In the genomic region with DNA sequence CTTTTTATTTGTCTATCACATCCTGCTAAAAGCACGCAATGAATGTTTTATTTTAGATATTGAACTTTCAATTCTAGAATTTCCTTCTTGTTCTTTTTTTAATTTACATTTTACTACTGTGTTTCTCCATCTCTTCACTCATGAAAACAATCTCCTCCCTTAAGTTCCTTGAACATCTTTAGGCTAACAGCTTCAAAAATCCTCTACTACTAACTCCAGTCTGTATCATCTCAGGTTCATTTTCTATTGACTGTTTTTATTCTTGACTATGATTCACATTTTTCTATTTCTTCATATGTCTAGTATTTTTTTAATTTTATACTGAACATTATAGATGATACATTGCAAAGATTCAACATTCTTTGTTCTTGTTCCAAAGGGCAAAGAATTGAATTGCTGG, we compare ENCODE assay signal across 33 cellular contexts.
"Had no signal": no experiment of that assay in that cellular context is flagged by ENCODE, and none has a peak within 500 bp of the region (broad histone marks: within the 10 kb centered on the region; RNA-seq: fewer than 3 reads in every experiment).

No MANE protein-coding gene starts in this region.

- H3K27me3 ChIP-seq: ascending aorta, cardiac muscle cell had no signal

- H3K27ac Mint-ChIP-seq: activated CD4-positive, alpha-beta memory T cell treated with anti-CD3 and anti-CD28 coated beads, Interleukin-2, amount 10 ng/mL, durations not matched to agents 7 days and 5 days; activated CD4-positive, alpha-beta T cell treated with anti-CD3 and anti-CD28 coated beads for 36 hours; activated CD4-positive, alpha-beta T cell treated with anti-CD3 and anti-CD28 coated beads, Interleukin-2, amount 10 ng/mL, durations not matched to agents 7 days and 5 days; activated CD8-positive, alpha-beta memory T cell treated with anti-CD3 and anti-CD28 coated beads, Interleukin-2, amount 10 ng/mL, durations not matched to agents 7 days and 5 days; activated CD8-positive, alpha-beta T cell treated with anti-CD3 and anti-CD28 coated beads, Interleukin-2, amount 10 ng/mL, durations not matched to agents 7 days and 5 days; activated naive CD4-positive, alpha-beta T cell treated with anti-CD3 and anti-CD28 coated beads, Interleukin-2, amount 50 U/mL, for 72 hours; activated naive CD8-positive, alpha-beta T cell treated with anti-CD3 and anti-CD28 coated beads for 36 hours; activated T-cell treated with anti-CD3 and anti-CD28 coated beads, Interleukin-2, amount 50 U/mL, for 24 hours; activated T-helper 2 cell treated with anti-CD3 and anti-CD28 coated beads, Interferon-gamma antibody, Interleukin-2, Interleukin-4, amounts not matched to agents 10 μg/mL and 5 μg/mL and 100 μg/mL, durations not matched to agents 14 hours and 24 hours and 36 hours; brain; T-cell; T-helper 17 cell; WTC11 had no signal

- H3K36me3 ChIP-seq: ascending aorta, cardiac muscle cell had no signal

- H3K4me1 Mint-ChIP-seq: activated CD4-positive, alpha-beta memory T cell treated with anti-CD3 and anti-CD28 coated beads, Interleukin-2, amount 10 ng/mL, durations not matched to agents 7 days and 5 days; activated CD4-positive, alpha-beta T cell treated with anti-CD3 and anti-CD28 coated beads for 36 hours; activated CD4-positive, alpha-beta T cell treated with anti-CD3 and anti-CD28 coated beads, Interleukin-2, amount 10 ng/mL, durations not matched to agents 7 days and 5 days; activated CD8-positive, alpha-beta memory T cell treated with anti-CD3 and anti-CD28 coated beads, Interleukin-2, amount 10 ng/mL, durations not matched to agents 7 days and 5 days; activated naive CD8-positive, alpha-beta T cell treated with anti-CD3 and anti-CD28 coated beads for 36 hours; brain; central memory CD8-positive, alpha-beta T cell; T-cell; T-helper 17 cell; WTC11 had no signal

- H3K27ac ChIP-seq: ascending aorta, cardiac muscle cell, VCaP had no signal

- ATAC-seq: activated CD4-positive, alpha-beta T cell treated with anti-CD3 and anti-CD28 coated beads for 36 hours; activated CD4-positive, CD25-positive, alpha-beta regulatory T cell treated with anti-CD3 and anti-CD28 coated beads, Interleukin-2, amount 50 U/mL, for 24 hours; activated CD8-positive, alpha-beta memory T cell treated with anti-CD3 and anti-CD28 coated beads, Interleukin-2, amount 10 ng/mL, durations not matched to agents 7 days and 5 days; activated CD8-positive, alpha-beta T cell treated with anti-CD3 and anti-CD28 coated beads, Interleukin-2, amount 10 ng/mL, durations not matched to agents 7 days and 5 days; activated naive CD4-positive, alpha-beta T cell treated with anti-CD3 and anti-CD28 coated beads, Interleukin-2, amount 50 U/mL, for 72 hours; T-cell; T-helper 17 cell; WTC11 had no signal

- H3K36me3 Mint-ChIP-seq: brain had no signal

- DNase-seq: activated CD4-positive, alpha-beta memory T cell treated with anti-CD3 and anti-CD28 coated beads, Interleukin-2, amount 10 ng/mL, durations not matched to agents 7 days and 5 days; activated CD4-positive, alpha-beta T cell treated with anti-CD3 and anti-CD28 coated beads for 1 hour; activated CD4-positive, alpha-beta T cell treated with anti-CD3 and anti-CD28 coated beads for 36 hours; activated CD4-positive, alpha-beta T cell treated with anti-CD3 and anti-CD28 coated beads for 48 hours; activated CD4-positive, alpha-beta T cell treated with anti-CD3 and anti-CD28 coated beads, Interleukin-2, amount 10 ng/mL, durations not matched to agents 7 days and 5 days; activated CD4-positive, alpha-beta T cell treated with anti-CD3 and anti-CD28 coated beads, Interleukin-2, amount 50 U/mL, for 48 hours; activated CD4-positive, CD25-positive, alpha-beta regulatory T cell; activated CD8-positive, alpha-beta memory T cell treated with anti-CD3 and anti-CD28 coated beads for 24 hours; activated CD8-positive, alpha-beta memory T cell treated with anti-CD3 and anti-CD28 coated beads, Interleukin-2, amount 10 ng/mL, durations not matched to agents 7 days and 5 days; activated CD8-positive, alpha-beta memory T cell treated with anti-CD3 and anti-CD28 coated beads, Interleukin-2, amount 50 U/mL, for 48 hours; activated CD8-positive, alpha-beta T cell treated with anti-CD3 and anti-CD28 coated beads, Interleukin-2, amount 10 ng/mL, durations not matched to agents 7 days and 5 days; activated effector memory CD4-positive, alpha-beta T cell treated with Interleukin-2 at 50 U/mL for 16 hours; activated gamma-delta T cell; activated naive CD4-positive, alpha-beta T cell treated with anti-CD3 and anti-CD28 coated beads, Interleukin-2, amount 50 U/mL, for 16 hours; activated naive CD4-positive, alpha-beta T cell treated with Interleukin-2 at 50 U/mL for 16 hours; activated naive CD8-positive, alpha-beta T cell treated with anti-CD3 and anti-CD28 coated beads for 36 hours; activated T-cell treated with anti-CD3 and anti-CD28 coated beads, Interleukin-2, amount 50 U/mL, for 24 hours; activated T-cell treated with anti-CD3 and anti-CD28 coated beads, Interleukin-2, amount 50 U/mL, for 48 hours; amygdala; anterior cingulate cortex; caudate nucleus; cerebellar nuclear complex; T-cell; T-helper 17 cell had no signal

- H3K4me3 ChIP-seq: ascending aorta, cardiac muscle cell had no signal

- H3K27me3 Mint-ChIP-seq: activated CD4-positive, alpha-beta T cell treated with anti-CD3 and anti-CD28 coated beads for 36 hours; activated naive CD8-positive, alpha-beta T cell treated with anti-CD3 and anti-CD28 coated beads for 36 hours; activated T-cell treated with anti-CD3 and anti-CD28 coated beads, Interleukin-2, amount 50 U/mL, for 24 hours; T-helper 17 cell had no signal

- H3K4me3 Mint-ChIP-seq: activated CD4-positive, alpha-beta memory T cell treated with anti-CD3 and anti-CD28 coated beads, Interleukin-2, amount 10 ng/mL, durations not matched to agents 7 days and 5 days; activated CD4-positive, alpha-beta T cell treated with anti-CD3 and anti-CD28 coated beads for 36 hours; activated CD4-positive, alpha-beta T cell treated with anti-CD3 and anti-CD28 coated beads, Interleukin-2, amount 10 ng/mL, durations not matched to agents 7 days and 5 days; activated CD8-positive, alpha-beta memory T cell treated with anti-CD3 and anti-CD28 coated beads, Interleukin-2, amount 10 ng/mL, durations not matched to agents 7 days and 5 days; activated CD8-positive, alpha-beta T cell treated with anti-CD3 and anti-CD28 coated beads, Interleukin-2, amount 10 ng/mL, durations not matched to agents 7 days and 5 days; activated naive CD8-positive, alpha-beta T cell treated with anti-CD3 and anti-CD28 coated beads for 36 hours; activated T-cell treated with anti-CD3 and anti-CD28 coated beads, Interleukin-2, amount 50 U/mL, for 24 hours; brain; central memory CD8-positive, alpha-beta T cell; T-cell; T-helper 17 cell; WTC11 had no signal
